In genomic region chr1:211377539-211378461, GRCh38 we compare ENCODE assay signal across 10 cellular contexts. TPM values are rescaled to one million over a fixed set of nuclear protein-coding genes. Genes with fewer than 3 reads are reported as not detected.
DNase-seq lines count a peak whose midpoint lies in the region; ATAC-seq and TF ChIP-seq lines count a peak whose summit lies in the region.
"Had no signal": no experiment of that assay in that cellular context is flagged by ENCODE, and none has a peak within 500 bp of the region (broad histone marks: within the 10 kb centered on the region; RNA-seq: fewer than 3 reads in every experiment).

No MANE protein-coding gene starts in this region.

- CTCF ChIA-PET in activated B cell treated with CpG ODN at 0.5 μM for 24 hours (lab: Charles Lee) = no interaction called here

- H3K4me2 ChIP-seq in GM23248 (ENCODE audit: unreplicated experiment) (peak overlapping the region; percentile 43), fibroblast of lung (ENCODE audit: extremely low read depth, insufficient read depth, low read length) (no peak overlapping the region)

- H3K36me3 ChIP-seq in GM23248 (ENCODE audit: low read depth) = no peaks in the 10 kb centered on the region
- H3K36me3 ChIP-seq in fibroblast of lung (ENCODE audit: control insufficient read depth, insufficient read depth, low read length) = peaks cover 2% of the 10 kb centered on the region

- H3K27ac Mint-ChIP-seq in activated B cell treated with CpG ODN at 0.5 μM for 24 hours = peak overlapping the region; percentile 7
- H3K27ac Mint-ChIP-seq in osteocyte (ENCODE audit: unreplicated experiment) = peak overlapping the region; percentile 49

- ATAC-seq in activated B cell treated with CpG ODN at 0.5 μM for 24 hours (ENCODE audit: low read depth) (no peak), HG03196 (IDR thresholded peaks at IDR 0.05; ENCODE audit: unreplicated experiment) (no peak)
- ATAC-seq: right cardiac atrium had no signal

- intact Hi-C loops in activated B cell treated with CpG ODN at 0.5 μM for 24 hours (cut with micrococcal nuclease) = no loop called here

- H3K4me1 Mint-ChIP-seq in activated B cell treated with CpG ODN at 0.5 μM for 24 hours (peaks cover 9% of the 10 kb centered on the region), osteocyte (ENCODE audit: unreplicated experiment) (peaks cover 22% of the 10 kb centered on the region)

- H3K9me3 ChIP-seq in GM23248 (ENCODE audit: low read depth) (no peaks in the 10 kb centered on the region), fibroblast of lung (ENCODE audit: control insufficient read depth, insufficient read depth, low read depth, low read length) (no peaks in the 10 kb centered on the region)

- POLR2A ChIA-PET in activated B cell treated with CpG ODN at 0.5 μM for 24 hours (lab: Charles Lee) = no interaction called here

- H3K9me2 ChIP-seq in GM23248 (ENCODE audit: insufficient read depth) = no peaks in the 10 kb centered on the region

- H3K9me3 Mint-ChIP-seq in activated B cell treated with CpG ODN at 0.5 μM for 24 hours (no peaks in the 10 kb centered on the region), osteocyte (ENCODE audit: unreplicated experiment) (no peaks in the 10 kb centered on the region)

- H3K4me3 Mint-ChIP-seq in activated B cell treated with CpG ODN at 0.5 μM for 24 hours (no peak overlapping the region), osteocyte (ENCODE audit: unreplicated experiment) (no peak overlapping the region)

- peak overlapping the region; percentile 55 for H3K27ac ChIP-seq in GM23248
- H3K27ac ChIP-seq in fibroblast of lung (ENCODE audit: insufficient read depth, low read length) = peak overlapping the region; percentile 15

- WGBS in GM23248 (ENCODE audit: low coverage in 1 of 2, low lambda C conversion rate in 2 of 2, missing lambda C conversion rate in 2 of 2), 2 experiments = 42 to 54% methylated on average over 5 of the region's 5 CpGs

- in situ Hi-C loops in GM23248 (cut with MboI) = no loop called here

- no peaks in the 10 kb centered on the region for H3K27me3 Mint-ChIP-seq in activated B cell treated with CpG ODN at 0.5 μM for 24 hours
- no peaks in the 10 kb centered on the region for H3K27me3 Mint-ChIP-seq in osteocyte (ENCODE audit: unreplicated experiment)

- H3K79me2 ChIP-seq in GM23248 (ENCODE audit: insufficient read depth) (no peaks in the 10 kb centered on the region), fibroblast of lung (ENCODE audit: control insufficient read depth, insufficient read depth, low read length) (no peaks in the 10 kb centered on the region)

- H4K20me1 ChIP-seq in GM23248 (ENCODE audit: insufficient read depth) (no peaks in the 10 kb centered on the region), fibroblast of lung (ENCODE audit: control insufficient read depth, extremely low read depth, insufficient read depth, low read length) (no peaks in the 10 kb centered on the region)

- H3K36me3 Mint-ChIP-seq in activated B cell treated with CpG ODN at 0.5 μM for 24 hours (ENCODE audit: low read depth) (peaks cover 44% of the 10 kb centered on the region), osteocyte (ENCODE audit: unreplicated experiment) (peaks cover 15% of the 10 kb centered on the region)

- DNase-seq in GM23248 = peak; percentile 29
- DNase-seq in activated B cell treated with CpG ODN at 0.5 μM for 24 hours = no peak
- no peak for DNase-seq in fibroblast of lung (ENCODE audit: low read depth in 2 of 2)
- DNase-seq in osteocyte (ENCODE audit: extremely low spot score, unreplicated experiment) = no peak
- DNase-seq in HCEC 1CT = no peak
- no peak for DNase-seq in stimulated activated CD4-positive, alpha-beta T cell treated with anti-CD3 and anti-CD28 coated beads, Interleukin-4, amount 100 ng/mL, for 4 hours
- no peak for DNase-seq in NCI-H748 treated with DMSO at 0.1 percent for 48 hours (lab: John Stamatoyannopoulos, UW)
- DNase-seq: MM.1S, right cardiac atrium had no signal

- H3K4me1 ChIP-seq in GM23248 (ENCODE audit: insufficient read depth) (peaks cover 17% of the 10 kb centered on the region), fibroblast of lung (ENCODE audit: control insufficient read depth, extremely low read depth, insufficient read depth, low read length) (no peaks in the 10 kb centered on the region)

- no peaks in the 10 kb centered on the region for H3K27me3 ChIP-seq in GM23248 (replicated peaks; ENCODE audit: insufficient read depth)
- no peaks in the 10 kb centered on the region for H3K27me3 ChIP-seq in fibroblast of lung (ENCODE audit: control insufficient read depth, insufficient read depth, low read length)

- H3F3A ChIP-seq in GM23248 (ENCODE audit: insufficient read depth) = peaks cover 32% of the 10 kb centered on the region

- H3K4me3 ChIP-seq in GM23248 = no peak overlapping the region
- no peak overlapping the region for H3K4me3 ChIP-seq in fibroblast of lung (replicated peaks in 1 of 4; ENCODE audit: control extremely low read depth in 1 of 4, insufficient read depth in 1 of 4, low read depth in 3 of 4, low read length in 4 of 4)

- TF ChIP-seq CTCF in activated B cell treated with CpG ODN at 0.5 μM for 24 hours (IDR thresholded peaks at IDR 0.05) (no peak), fibroblast of lung (conservative IDR thresholded peaks at IDR 0.05 in 1 of 2, IDR thresholded peaks at IDR 0.05 in 1 of 2; ENCODE audit: low read depth in 1 of 2, low read length in 2 of 2) (no peak), osteocyte (IDR thresholded peaks at IDR 0.05) (no peak)

- H2AFZ ChIP-seq in GM23248 = no peak overlapping the region
- H2AFZ ChIP-seq in fibroblast of lung (ENCODE audit: low read length) = no peak overlapping the region

- H3K9ac ChIP-seq in GM23248 = no peak overlapping the region
- no peak overlapping the region for H3K9ac ChIP-seq in fibroblast of lung (ENCODE audit: insufficient read depth, low read length)

RNA-seq across cellular contexts. Expression of gene TRAF5, which starts 51.2 kb away (rescaled TPM):
- 7.7 and 9.9 TPM in 2 replicates for total RNA-seq in GM23248 (2014; rRNA removed; shearing (Covaris generic))
- 5.7 and 6.3 TPM in 2 replicates for polyA plus RNA-seq in GM23248 (2016; fragmentation: Nextera tagmentation; extraction: Ambion mirVana)
- 61.4 and 73.1 TPM in 2 replicates for total RNA-seq in activated B cell treated with CpG ODN at 0.5 μM for 24 hours
- 12.1 and 13.5 TPM in 2 replicates for total RNA-seq in fibroblast of lung
- 8.6 and 20.9 TPM in 2 replicates for polyA plus RNA-seq in fibroblast of lung
- polyA plus RNA-seq in fibroblast of lung (2012) = 4.4 and 11.7 TPM in 2 replicates
- polyA minus RNA-seq in fibroblast of lung (ENCODE audit: low replicate concordance) = 10.4 and 23.1 TPM in 2 replicates
- total RNA-seq in osteocyte = 44.8 and 45.2 TPM in 2 replicates
